18 cellular contexts compared by ENCODE assay signal in genomic region chr21:28719731-28720130, GRCh38.
DNase-seq lines count a peak whose midpoint lies in the region; ATAC-seq, FAIRE-seq and TF ChIP-seq lines count a peak whose summit lies in the region.
"Had no signal": no experiment of that assay in that cellular context is flagged by ENCODE, and none has a peak within 500 bp of the region (broad histone marks: within the 10 kb centered on the region; RNA-seq: fewer than 3 reads in every experiment).

No MANE protein-coding gene starts in this region.

- no peak overlapping the region for H3K4me3 Mint-ChIP-seq in astrocyte (ENCODE audit: unreplicated experiment)
- H3K4me3 Mint-ChIP-seq: CD4-positive, alpha-beta memory T cell; GM23338 had no signal

- H3K9me3 ChIP-seq in astrocyte (ENCODE audit: insufficient read depth, low read depth, low read length), result no peaks in the 10 kb centered on the region
- H3K9me3 ChIP-seq: BE2C had no signal

- peaks cover under 1% of the 10 kb centered on the region for H3K4me1 ChIP-seq in astrocyte (ENCODE audit: insufficient read depth, low read length)
- H3K4me1 ChIP-seq: BE2C had no signal

- H3K36me3 ChIP-seq in astrocyte (ENCODE audit: insufficient read depth, low read length), result no peaks in the 10 kb centered on the region
- H3K36me3 ChIP-seq: BE2C had no signal

- H3K4me3 ChIP-seq in astrocyte (ENCODE audit: insufficient read depth, low read depth, low read length) (no peak overlapping the region), epithelial cell of esophagus (ENCODE audit: low read length) (no peak overlapping the region)
- H3K4me3 ChIP-seq: GM23338 had no signal

- ATAC-seq in GM18520 (IDR thresholded peaks at IDR 0.05; ENCODE audit: unreplicated experiment), result no peak
- ATAC-seq: GM23338 had no signal

- H3K27ac Mint-ChIP-seq in astrocyte (ENCODE audit: unreplicated experiment), result no peak overlapping the region
- H3K27ac Mint-ChIP-seq: GM23338 had no signal

- no peaks in the 10 kb centered on the region for H3K27me3 Mint-ChIP-seq in astrocyte (ENCODE audit: low read depth, unreplicated experiment)
- H3K27me3 Mint-ChIP-seq: CD4-positive, alpha-beta memory T cell had no signal

- H2AFZ ChIP-seq in astrocyte (ENCODE audit: low read depth, low read length), result no peak overlapping the region
- H2AFZ ChIP-seq: GM23338 had no signal

- H4K20me1 ChIP-seq in astrocyte (ENCODE audit: insufficient read depth, low read length), result no peaks in the 10 kb centered on the region

- H3K4me2 ChIP-seq in astrocyte (ENCODE audit: low read length), result no peak overlapping the region
- H3K4me2 ChIP-seq: GM23338 had no signal

- H3K4me1 Mint-ChIP-seq in astrocyte (ENCODE audit: low read depth, unreplicated experiment), result peaks cover 1% of the 10 kb centered on the region
- H3K4me1 Mint-ChIP-seq: GM23338 had no signal

- DNase-seq in ELR (ENCODE audit: low read depth) (peak; percentile 24), astrocyte (ENCODE audit: low read depth) (peak; percentile 21), epithelial cell of esophagus (ENCODE audit: low read depth) (peak; percentile 30), SIG-M5 (lab: John Stamatoyannopoulos, UW) (no peak), NCI-H146 (lab: John Stamatoyannopoulos, UW) (no peak), GM19240 (ENCODE audit: insufficient read length, low spot score) (no peak)
- DNase-seq: BE2C; CD4-positive, alpha-beta memory T cell; DMS79; EL; GDM1; H7; IMR-90 had no signal

- no peaks in the 10 kb centered on the region for H3K27me3 ChIP-seq in astrocyte (ENCODE audit: insufficient read depth, low read length)
- H3K27me3 ChIP-seq: BE2C had no signal

- H3K9ac ChIP-seq in astrocyte (ENCODE audit: low read length), result no peak overlapping the region

- peak; percentile 26 for FAIRE-seq in astrocyte (lab: Jason Lieb, UNC)
- FAIRE-seq: A204.1, GM12892 had no signal

- H3K9me3 Mint-ChIP-seq in astrocyte (ENCODE audit: unreplicated experiment), result peaks cover 6% of the 10 kb centered on the region
- H3K9me3 Mint-ChIP-seq: GM23338 had no signal

- H3K36me3 Mint-ChIP-seq in astrocyte (ENCODE audit: low read depth, unreplicated experiment), result no peaks in the 10 kb centered on the region

- no peak for TF ChIP-seq CTCF in astrocyte (IDR thresholded peaks at IDR 0.05; ENCODE audit: insufficient read depth, low read depth, low read length)
- no peak for TF ChIP-seq CTCF in epithelial cell of esophagus (IDR thresholded peaks at IDR 0.05; ENCODE audit: insufficient read depth, low read depth, low read length, missing control alignments)

- no peak overlapping the region for H3K27ac ChIP-seq in astrocyte (ENCODE audit: low read depth, low read length)
- H3K27ac ChIP-seq: C4-2B had no signal

- no peaks in the 10 kb centered on the region for H3K79me2 ChIP-seq in astrocyte (ENCODE audit: insufficient read depth, low read length)

Comparison
In these comparisons a context has a peak if more than half of its experiments do, and no peak if none do; other contexts are left out.
1. DNase-seq: peak in ELR (single experiment), astrocyte (single experiment) and epithelial cell of esophagus (single experiment); none in SIG-M5 (single experiment), NCI-H146 (single experiment) and GM19240 (single experiment).